24 cellular contexts compared by ENCODE assay signal in genomic region chr12:114439833-114440449, GRCh38. TPM values are rescaled to one million over a fixed set of nuclear protein-coding genes. Genes with fewer than 3 reads are reported as not detected.
DNase-seq lines count a peak whose midpoint lies in the region; ATAC-seq and TF ChIP-seq lines count a peak whose summit lies in the region.
"Had no signal": no experiment of that assay in that cellular context is flagged by ENCODE, and none has a peak within 500 bp of the region (broad histone marks: within the 10 kb centered on the region; RNA-seq: fewer than 3 reads in every experiment).

No MANE protein-coding gene starts in this region.

- H3K4me1 Mint-ChIP-seq in activated T-cell treated with anti-CD3 and anti-CD28 coated beads, Interleukin-2, amount 50 U/mL, for 72 hours (ENCODE audit: low read depth): no peaks in the 10 kb centered on the region
- no peaks in the 10 kb centered on the region for H3K4me1 Mint-ChIP-seq in activated T-helper 1 cell treated with anti-CD3 and anti-CD28 coated beads, Interleukin-12 subunit alpha, Interleukin-12 subunit beta, Interleukin-2, Interleukin-4 antibody, amounts not matched to agents 30 ng/mL and 10 ng/mL and 1 ng/mL, durations not matched to agents 14 hours and 24 hours and 36 hours (ENCODE audit: low read depth)
- peaks cover 10% of the 10 kb centered on the region for H3K4me1 Mint-ChIP-seq in mesothelial cell of epicardium
- H3K4me1 Mint-ChIP-seq: CD4-positive, alpha-beta memory T cell had no signal

- peaks cover 2% of the 10 kb centered on the region in 2 donors for H3K9me3 Mint-ChIP-seq in activated T-cell treated with anti-CD3 and anti-CD28 coated beads, Interleukin-2, amount 50 U/mL, for 72 hours
- H3K9me3 Mint-ChIP-seq in activated T-helper 1 cell treated with anti-CD3 and anti-CD28 coated beads, Interleukin-12 subunit alpha, Interleukin-12 subunit beta, Interleukin-2, Interleukin-4 antibody, amounts not matched to agents 30 ng/mL and 10 ng/mL and 1 ng/mL, durations not matched to agents 14 hours and 24 hours and 36 hours: no peaks in the 10 kb centered on the region
- H3K9me3 Mint-ChIP-seq in mesothelial cell of epicardium: peaks cover 6% of the 10 kb centered on the region

- no peak for ATAC-seq in activated T-cell treated with anti-CD3 and anti-CD28 coated beads, Interleukin-2, amount 50 U/mL, for 72 hours (replicated peaks in 1 of 2)
- ATAC-seq in GM21447 (IDR thresholded peaks at IDR 0.05; ENCODE audit: unreplicated experiment): no peak
- ATAC-seq: GM12878 had no signal

- intact Hi-C loops in activated T-helper 1 cell treated with anti-CD3 and anti-CD28 coated beads, Interleukin-12 subunit alpha, Interleukin-12 subunit beta, Interleukin-2, Interleukin-4 antibody, amounts not matched to agents 30 ng/mL and 10 ng/mL and 1 ng/mL, durations not matched to agents 14 hours and 24 hours and 36 hours (cut with micrococcal nuclease): loop anchor here (2.0 to 5.0 kb wide), 5 partner anchors 33 to 968 kb away; partner anchors contain the start of genes LHX5, TBX3 and TBX5

- DNase-seq in NCI-H1105 treated with DMSO at 0.1 percent for 48 hours (lab: John Stamatoyannopoulos, UW) (peak; percentile 2), NCI-H1105 (lab: John Stamatoyannopoulos, UW) (no peak), activated T-cell treated with anti-CD3 and anti-CD28 coated beads for 4 hours (no peak), mesothelial cell of epicardium (ENCODE audit: low spot score in 2 of 2, unreplicated experiment in 2 of 2) (no peak), NCI-H69 (lab: John Stamatoyannopoulos, UW) (no peak)
- no peak for DNase-seq in activated T-cell treated with anti-CD3 and anti-CD28 coated beads, Interleukin-2, amount 50 U/mL, for 72 hours
- DNase-seq in activated T-helper 1 cell treated with anti-CD3 and anti-CD28 coated beads, Interleukin-12 subunit alpha, Interleukin-12 subunit beta, Interleukin-2, Interleukin-4 antibody, amounts not matched to agents 30 ng/mL and 10 ng/mL and 1 ng/mL, durations not matched to agents 14 hours and 24 hours and 36 hours (ENCODE audit: low spot score): no peak
- DNase-seq: Caco-2; CD4-positive, alpha-beta memory T cell; DMS 273 treated with DMSO at 0.1 percent for 48 hours; DMS79 treated with DMSO at 0.1 percent for 48 hours; GOT3; IMR-90; MV-4-11; NCI-H1417; NCI-H1694 treated with DMSO at 0.1 percent for 48 hours; NCI-H2081 treated with DMSO at 0.1 percent for 48 hours; NCI-H2171 treated with DMSO at 0.1 percent for 48 hours; NCI-H446; PC-9; RPMI8226; SHP77 had no signal

- peak overlapping the region; percentile 25 for H3K27ac Mint-ChIP-seq in activated T-cell treated with anti-CD3 and anti-CD28 coated beads, Interleukin-2, amount 50 U/mL, for 72 hours
- H3K27ac Mint-ChIP-seq in activated T-helper 1 cell treated with anti-CD3 and anti-CD28 coated beads, Interleukin-12 subunit alpha, Interleukin-12 subunit beta, Interleukin-2, Interleukin-4 antibody, amounts not matched to agents 30 ng/mL and 10 ng/mL and 1 ng/mL, durations not matched to agents 14 hours and 24 hours and 36 hours: peak overlapping the region; percentile 31
- peak overlapping the region; percentile 30 for H3K27ac Mint-ChIP-seq in mesothelial cell of epicardium
- H3K27ac Mint-ChIP-seq: CD4-positive, alpha-beta memory T cell had no signal

- peaks cover 80% of the 10 kb centered on the region for H3K27me3 Mint-ChIP-seq in activated T-cell treated with anti-CD3 and anti-CD28 coated beads, Interleukin-2, amount 50 U/mL, for 72 hours (ENCODE audit: low read depth)
- peaks cover 63% of the 10 kb centered on the region for H3K27me3 Mint-ChIP-seq in activated T-helper 1 cell treated with anti-CD3 and anti-CD28 coated beads, Interleukin-12 subunit alpha, Interleukin-12 subunit beta, Interleukin-2, Interleukin-4 antibody, amounts not matched to agents 30 ng/mL and 10 ng/mL and 1 ng/mL, durations not matched to agents 14 hours and 24 hours and 36 hours (ENCODE audit: insufficient read depth)
- peaks cover 99% of the 10 kb centered on the region for H3K27me3 Mint-ChIP-seq in mesothelial cell of epicardium (ENCODE audit: low read depth)

- H3K4me3 Mint-ChIP-seq in activated T-cell treated with anti-CD3 and anti-CD28 coated beads, Interleukin-2, amount 50 U/mL, for 72 hours: no peak overlapping the region
- H3K4me3 Mint-ChIP-seq in activated T-helper 1 cell treated with anti-CD3 and anti-CD28 coated beads, Interleukin-12 subunit alpha, Interleukin-12 subunit beta, Interleukin-2, Interleukin-4 antibody, amounts not matched to agents 30 ng/mL and 10 ng/mL and 1 ng/mL, durations not matched to agents 14 hours and 24 hours and 36 hours: no peak overlapping the region
- H3K4me3 Mint-ChIP-seq in mesothelial cell of epicardium: no peak overlapping the region
- H3K4me3 Mint-ChIP-seq: CD4-positive, alpha-beta memory T cell had no signal

- H3K36me3 Mint-ChIP-seq in activated T-cell treated with anti-CD3 and anti-CD28 coated beads, Interleukin-2, amount 50 U/mL, for 72 hours (ENCODE audit: insufficient read depth in 2 of 2): peaks cover 0 to 2% of the 10 kb centered on the region in 2 donors
- no peaks in the 10 kb centered on the region for H3K36me3 Mint-ChIP-seq in activated T-helper 1 cell treated with anti-CD3 and anti-CD28 coated beads, Interleukin-12 subunit alpha, Interleukin-12 subunit beta, Interleukin-2, Interleukin-4 antibody, amounts not matched to agents 30 ng/mL and 10 ng/mL and 1 ng/mL, durations not matched to agents 14 hours and 24 hours and 36 hours (ENCODE audit: low read depth)
- H3K36me3 Mint-ChIP-seq in mesothelial cell of epicardium: no peaks in the 10 kb centered on the region
- H3K36me3 Mint-ChIP-seq: CD4-positive, alpha-beta memory T cell had no signal

- no peak for TF ChIP-seq CTCF in mesothelial cell of epicardium (IDR thresholded peaks at IDR 0.05; ENCODE audit: unreplicated experiment)

RNA-seq across cellular contexts. Expression of gene TBX5, which starts 34.0 kb away (rescaled TPM):
- not detected for total RNA-seq in activated T-cell treated with anti-CD3 and anti-CD28 coated beads, Interleukin-2, amount 50 U/mL, for 72 hours
- total RNA-seq in activated T-helper 1 cell treated with anti-CD3 and anti-CD28 coated beads, Interleukin-12 subunit alpha, Interleukin-12 subunit beta, Interleukin-2, Interleukin-4 antibody, amounts not matched to agents 30 ng/mL and 10 ng/mL and 1 ng/mL, durations not matched to agents 14 hours and 24 hours and 36 hours: not detected in 2 replicates
- total RNA-seq in mesothelial cell of epicardium: 8.4 to 9.7 TPM (median 9.3 TPM) in 3 replicates
- total RNA-seq: Caco-2; CD4-positive, alpha-beta memory T cell; GM12878; PC-9 had no signal
